ENCODE assay signal across 9 cellular contexts in the genomic region with DNA sequence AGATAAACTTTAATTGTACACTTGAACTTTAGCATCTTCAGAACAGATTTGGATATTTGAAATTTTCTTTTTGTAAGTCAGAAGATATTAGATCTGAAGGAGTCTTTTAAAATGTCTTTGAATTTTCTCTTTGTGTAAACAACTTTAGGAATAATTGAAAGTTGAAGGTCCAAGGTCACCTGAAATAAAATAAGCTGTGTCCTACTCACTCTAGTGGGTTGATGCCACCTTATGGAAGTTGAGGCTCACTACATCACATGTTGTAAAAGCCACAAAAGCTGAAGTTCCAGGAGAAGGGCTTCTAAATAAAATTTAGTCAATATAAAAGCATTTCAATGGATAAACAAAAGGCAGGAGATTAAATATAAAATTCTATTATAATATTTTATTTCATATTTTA.
DNase-seq lines count a peak whose midpoint lies in the region; ATAC-seq and TF ChIP-seq lines count a peak whose summit lies in the region.
"Had no signal": no experiment of that assay in that cellular context is flagged by ENCODE, and none has a peak within 500 bp of the region (broad histone marks: within the 10 kb centered on the region; RNA-seq: fewer than 3 reads in every experiment).

No MANE protein-coding gene starts in this region.

- no peaks in the 10 kb centered on the region for H3K9me3 Mint-ChIP-seq in activated naive CD4-positive, alpha-beta T cell treated with anti-CD3 and anti-CD28 coated beads, Interleukin-2, amount 10 ng/mL, durations not matched to agents 7 days and 5 days
- H3K9me3 Mint-ChIP-seq: activated naive CD8-positive, alpha-beta T cell treated with anti-CD3 and anti-CD28 coated beads, Interleukin-2, amount 10 ng/mL, durations not matched to agents 7 days and 5 days had no signal

- TF ChIP-seq CTCF in choroid plexus epithelial cell (conservative IDR thresholded peaks at IDR 0.05; ENCODE audit: low read depth, low read length) (peak; percentile 67), retinal pigment epithelial cell (conservative IDR thresholded peaks at IDR 0.05; ENCODE audit: low read depth, low read length) (peak; percentile 66)

- no peaks in the 10 kb centered on the region for H3K4me1 Mint-ChIP-seq in activated naive CD4-positive, alpha-beta T cell treated with anti-CD3 and anti-CD28 coated beads, Interleukin-2, amount 10 ng/mL, durations not matched to agents 7 days and 5 days
- H3K4me1 Mint-ChIP-seq: activated naive CD8-positive, alpha-beta T cell treated with anti-CD3 and anti-CD28 coated beads, Interleukin-2, amount 10 ng/mL, durations not matched to agents 7 days and 5 days had no signal

- CTCF ChIA-PET in activated naive CD4-positive, alpha-beta T cell treated with anti-CD3 and anti-CD28 coated beads, Interleukin-2, amount 10 ng/mL, durations not matched to agents 7 days and 5 days (lab: Charles Lee), result interaction anchor here (1.0 to 1.1 kb wide), 4 partner anchors 11 to 394 kb away, joined by 3 to 6 read pairs (median 3); no protein-coding TSS in a partner anchor

- DNase-seq in NCI-H2196 (lab: John Stamatoyannopoulos, UW; ENCODE audit: unreplicated experiment) (peak; percentile 17), NCI-H2196 treated with DMSO at 0.1 percent for 48 hours (lab: John Stamatoyannopoulos, UW; ENCODE audit: unreplicated experiment) (no peak), HCEC 1CT (peak; percentile 20), NCI-H2171 treated with DMSO at 0.1 percent for 48 hours (lab: John Stamatoyannopoulos, UW) (peak; percentile 8), choroid plexus epithelial cell (ENCODE audit: low read depth) (peak; percentile 54), retinal pigment epithelial cell (ENCODE audit: low read depth) (no peak)
- DNase-seq in activated naive CD4-positive, alpha-beta T cell treated with anti-CD3 and anti-CD28 coated beads, Interleukin-2, amount 10 ng/mL, durations not matched to agents 7 days and 5 days, result no peak
- DNase-seq: activated naive CD8-positive, alpha-beta T cell treated with anti-CD3 and anti-CD28 coated beads, Interleukin-2, amount 10 ng/mL, durations not matched to agents 7 days and 5 days had no signal

- H3K27me3 Mint-ChIP-seq in activated naive CD4-positive, alpha-beta T cell treated with anti-CD3 and anti-CD28 coated beads, Interleukin-2, amount 10 ng/mL, durations not matched to agents 7 days and 5 days, result no peaks in the 10 kb centered on the region

- H3K4me3 ChIP-seq in choroid plexus epithelial cell (ENCODE audit: low read depth, low read length), result no peak overlapping the region
- H3K4me3 ChIP-seq in retinal pigment epithelial cell (ENCODE audit: low read length), result no peak overlapping the region

- no peaks in the 10 kb centered on the region for H3K36me3 Mint-ChIP-seq in activated naive CD4-positive, alpha-beta T cell treated with anti-CD3 and anti-CD28 coated beads, Interleukin-2, amount 10 ng/mL, durations not matched to agents 7 days and 5 days
- H3K36me3 Mint-ChIP-seq: activated naive CD8-positive, alpha-beta T cell treated with anti-CD3 and anti-CD28 coated beads, Interleukin-2, amount 10 ng/mL, durations not matched to agents 7 days and 5 days had no signal

- H3K27ac Mint-ChIP-seq in activated naive CD4-positive, alpha-beta T cell treated with anti-CD3 and anti-CD28 coated beads, Interleukin-2, amount 10 ng/mL, durations not matched to agents 7 days and 5 days, result no peak overlapping the region
- H3K27ac Mint-ChIP-seq: activated naive CD8-positive, alpha-beta T cell treated with anti-CD3 and anti-CD28 coated beads, Interleukin-2, amount 10 ng/mL, durations not matched to agents 7 days and 5 days had no signal

- ATAC-seq in GM21360 (IDR thresholded peaks at IDR 0.05; ENCODE audit: unreplicated experiment), result no peak

- no peak overlapping the region for H3K4me3 Mint-ChIP-seq in activated naive CD4-positive, alpha-beta T cell treated with anti-CD3 and anti-CD28 coated beads, Interleukin-2, amount 10 ng/mL, durations not matched to agents 7 days and 5 days
- H3K4me3 Mint-ChIP-seq: activated naive CD8-positive, alpha-beta T cell treated with anti-CD3 and anti-CD28 coated beads, Interleukin-2, amount 10 ng/mL, durations not matched to agents 7 days and 5 days had no signal

Comparison
In these comparisons a context has a peak if more than half of its experiments do, and no peak if none do; other contexts are left out.
1. DNase-seq: peak in NCI-H2196 (single experiment), HCEC 1CT (single experiment), NCI-H2171 treated with DMSO at 0.1 percent for 48 hours (single experiment) and choroid plexus epithelial cell (single experiment); none in NCI-H2196 treated with DMSO at 0.1 percent for 48 hours (single experiment), retinal pigment epithelial cell (single experiment) and activated naive CD4-positive, alpha-beta T cell treated with anti-CD3 and anti-CD28 coated beads, Interleukin-2, amount 10 ng/mL, durations not matched to agents 7 days and 5 days (single experiment).